In the genomic region with DNA sequence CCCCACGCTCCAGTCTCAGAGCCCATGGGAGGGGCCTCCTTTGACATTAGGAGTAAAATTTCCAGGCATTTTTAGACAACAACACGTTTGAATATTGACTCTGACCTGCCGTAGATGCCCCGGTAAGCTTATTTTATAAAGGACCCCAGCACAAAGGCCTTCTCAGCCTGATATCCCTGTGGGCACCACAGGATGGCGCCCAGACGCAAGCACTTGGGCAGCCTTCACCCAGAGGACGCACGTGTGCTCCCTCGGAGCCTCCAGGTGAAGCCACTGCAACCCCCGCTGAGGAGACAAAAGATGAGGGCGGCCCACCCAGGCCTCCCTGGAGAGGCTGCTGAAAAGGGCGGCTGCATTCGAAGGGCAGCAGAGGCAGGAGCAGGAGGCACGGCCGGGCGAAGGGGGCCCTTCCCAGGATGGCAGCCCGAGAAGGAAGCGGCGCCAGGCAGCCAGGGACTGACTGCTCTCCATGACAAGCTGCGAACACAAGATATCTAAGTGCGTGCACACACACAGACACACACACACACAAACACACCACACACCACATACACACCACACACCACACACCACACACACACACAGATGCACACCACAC, we compare ENCODE assay signal across 8 cellular contexts.
DNase-seq lines count a peak whose midpoint lies in the region; ATAC-seq and TF ChIP-seq lines count a peak whose summit lies in the region.

No MANE protein-coding gene starts in this region.

- ATAC-seq in GM21390 (IDR thresholded peaks at IDR 0.05; ENCODE audit: unreplicated experiment), result no peak
- ATAC-seq in HG03460 (IDR thresholded peaks at IDR 0.05; ENCODE audit: unreplicated experiment), result no peak

- no peak overlapping the region for H3K4me3 ChIP-seq in fibroblast of pulmonary artery (replicated peaks; ENCODE audit: low read depth, low read length)

- DNase-seq in NCI-H510A (lab: John Stamatoyannopoulos, UW) (peak; percentile 19), NCI-H510A treated with DMSO at 0.1 percent for 48 hours (lab: John Stamatoyannopoulos, UW) (no peak), NCI-H2196 (lab: John Stamatoyannopoulos, UW; ENCODE audit: unreplicated experiment) (peak; percentile 72), fibroblast of pulmonary artery (ENCODE audit: low read depth) (peak; percentile 22)
- DNase-seq in activated CD8-positive, alpha-beta memory T cell treated with anti-CD3 and anti-CD28 coated beads for 24 hours, result peak; percentile 74
- DNase-seq in stimulated activated CD4-positive, alpha-beta T cell treated with anti-CD3 and anti-CD28 coated beads, Interleukin-12 subunit alpha, Interleukin-12 subunit beta, amount 100 ng/mL, for 48 hours (ENCODE audit: low read depth in 2 of 3, low spot score in 1 of 3), result peak; percentile 9 to 27 (median 24)

- TF ChIP-seq CTCF in fibroblast of pulmonary artery (IDR thresholded peaks at IDR 0.05; ENCODE audit: low read length, missing control alignments), result peak; percentile 33
